ENCODE assay signal across 19 cellular contexts in the genomic region with DNA sequence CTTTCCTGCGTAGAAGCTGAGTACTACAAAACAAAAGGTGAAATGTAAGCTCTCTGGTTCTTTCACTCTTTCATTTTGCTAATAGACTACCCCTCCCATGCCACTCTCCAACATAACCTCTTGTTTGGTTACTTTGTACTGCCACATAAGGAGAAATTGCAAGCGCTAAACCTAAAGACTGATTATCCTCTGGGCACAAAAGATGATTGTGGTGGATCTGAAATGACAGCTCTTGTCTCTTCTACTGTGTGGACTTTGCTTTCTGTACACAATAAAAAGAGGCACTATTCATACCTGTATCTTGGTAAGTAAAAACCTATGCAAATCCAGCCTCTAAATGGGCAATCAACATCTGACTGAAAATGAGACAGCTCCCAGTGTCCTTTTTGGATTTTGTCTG. TPM values are rescaled to one million over a fixed set of nuclear protein-coding genes. Genes with fewer than 3 reads are reported as not detected.
A peak's percentile ranks its signal among the peaks of the same experiment; 100 is the strongest.
DNase-seq lines count a peak whose midpoint lies in the region; ATAC-seq and TF ChIP-seq lines count a peak whose summit lies in the region.
"Had no signal": no experiment of that assay in that cellular context is flagged by ENCODE, and none has a peak within 500 bp of the region (broad histone marks: within the 10 kb centered on the region; RNA-seq: fewer than 3 reads in every experiment).

No MANE protein-coding gene starts in this region.

- no peaks in the 10 kb centered on the region for H3K9me3 Mint-ChIP-seq in naive thymus-derived CD8-positive, alpha-beta T cell

- H3K9me3 ChIP-seq in DOHH2 (ENCODE audit: control insufficient read depth, insufficient read depth, low read length) (no peaks in the 10 kb centered on the region), SU-DHL-6 (ENCODE audit: insufficient read depth, low read length) (no peaks in the 10 kb centered on the region)
- H3K9me3 ChIP-seq: gastrocnemius medialis, MG63, neutrophil, Peyer's patch, thoracic aorta had no signal

- H3K9me2 ChIP-seq in DOHH2 (replicated peaks; ENCODE audit: control insufficient read depth, low read length), result no peaks in the 10 kb centered on the region
- H3K9me2 ChIP-seq in SU-DHL-6 (replicated peaks; ENCODE audit: insufficient read depth, low read length), result no peaks in the 10 kb centered on the region

- peaks cover 30% of the 10 kb centered on the region for H3K36me3 ChIP-seq in DOHH2 (ENCODE audit: control insufficient read depth, low read length)
- H3K36me3 ChIP-seq in SU-DHL-6 (ENCODE audit: low read length), result no peaks in the 10 kb centered on the region
- H3K36me3 ChIP-seq: gastrocnemius medialis, MG63, neutrophil, Peyer's patch, thoracic aorta had no signal

- H3K27me3 ChIP-seq in DOHH2 (ENCODE audit: control insufficient read depth, low read length) (no peaks in the 10 kb centered on the region), SU-DHL-6 (ENCODE audit: low read length) (no peaks in the 10 kb centered on the region)
- H3K27me3 ChIP-seq: MG63, neutrophil, Peyer's patch had no signal

- peaks cover 12 to 89% (median 59%) of the 10 kb centered on the region in 4 donors for H3K4me1 Mint-ChIP-seq in naive thymus-derived CD8-positive, alpha-beta T cell

- H3K27ac ChIP-seq in DOHH2 (ENCODE audit: low read depth, low read length), result peak overlapping the region; percentile 99
- H3K27ac ChIP-seq in SU-DHL-6 (ENCODE audit: low read depth, low read length), result no peak overlapping the region
- H3K27ac ChIP-seq: C4-2B, gastrocnemius medialis, neutrophil, thoracic aorta, VCaP had no signal

- H4K20me1 ChIP-seq in DOHH2 (ENCODE audit: control insufficient read depth, insufficient read depth, low read depth, low read length) (no peaks in the 10 kb centered on the region), SU-DHL-6 (ENCODE audit: low read depth, low read length) (no peaks in the 10 kb centered on the region)

- H3K9ac ChIP-seq in SU-DHL-6 (ENCODE audit: low read length), result no peak overlapping the region

- peak overlapping the region in 7 of 10 donors; percentile 25 to 95 (median 74) for H3K27ac Mint-ChIP-seq in naive thymus-derived CD8-positive, alpha-beta T cell

- peak; percentile 20 for DNase-seq in NCI-H146 (lab: John Stamatoyannopoulos, UW)
- DNase-seq in naive thymus-derived CD8-positive, alpha-beta T cell, result no peak
- no peak for DNase-seq in inferior parietal cortex (ENCODE audit: extremely low spot score)
- no peak for DNase-seq in activated gamma-delta T cell treated with Interleukin-2 at 50 U/mL for 16 hours
- no peak for DNase-seq in OCI-M2 (lab: John Stamatoyannopoulos, UW; ENCODE audit: unreplicated experiment)
- DNase-seq: cortex of kidney; gastrocnemius medialis; mesenchymal stem cell; MG63; NCI-H446; Peyer's patch; right cardiac atrium; stimulated activated CD4-positive, alpha-beta T cell treated with anti-CD3 and anti-CD28 coated beads, Interleukin-2, amount 100 ng/mL, for 24 hours had no signal

- peaks cover 17% of the 10 kb centered on the region for H3F3A ChIP-seq in DOHH2 (ENCODE audit: control insufficient read depth, insufficient read depth)
- peaks cover 13% of the 10 kb centered on the region for H3F3A ChIP-seq in SU-DHL-6 (ENCODE audit: insufficient read depth)

- ATAC-seq in naive thymus-derived CD8-positive, alpha-beta T cell, result no peak
- ATAC-seq: gastrocnemius medialis, right cardiac atrium had no signal

- H3K4me2 ChIP-seq in DOHH2 (ENCODE audit: low read length), result peak overlapping the region; percentile 78
- peak overlapping the region; percentile 24 for H3K4me2 ChIP-seq in SU-DHL-6 (ENCODE audit: low read depth, low read length, poor library complexity, severe bottlenecking)

- no peaks in the 10 kb centered on the region for H3K27me3 Mint-ChIP-seq in naive thymus-derived CD8-positive, alpha-beta T cell

- no peak overlapping the region for H2AFZ ChIP-seq in SU-DHL-6 (ENCODE audit: low read depth, low read length, severe bottlenecking)

- POLR2A ChIA-PET in naive thymus-derived CD8-positive, alpha-beta T cell (lab: Charles Lee), result interaction anchor here (0.6 kb wide), 1 partner anchor 8 kb away, joined by 3 read pairs; no protein-coding TSS in a partner anchor

- H3K4me1 ChIP-seq in DOHH2 (ENCODE audit: control insufficient read depth, low read length), result peaks cover 77% of the 10 kb centered on the region
- H3K4me1 ChIP-seq: gastrocnemius medialis had no signal

- H3K4me3 Mint-ChIP-seq in naive thymus-derived CD8-positive, alpha-beta T cell, result peak overlapping the region in 2 of 10 donors; percentile 7 to 41

- H3K4me3 ChIP-seq in DOHH2 (ENCODE audit: low read length) (peak overlapping the region; percentile 86), SU-DHL-6 (ENCODE audit: insufficient read depth, low read length, poor library complexity, severe bottlenecking) (no peak overlapping the region)
- H3K4me3 ChIP-seq: gastrocnemius medialis, MG63, Peyer's patch, thoracic aorta had no signal

- H3K36me3 Mint-ChIP-seq in naive thymus-derived CD8-positive, alpha-beta T cell, result no peaks in the 10 kb centered on the region

- peaks cover 93% of the 10 kb centered on the region for H3K79me2 ChIP-seq in DOHH2 (ENCODE audit: control insufficient read depth, low read length)
- no peaks in the 10 kb centered on the region for H3K79me2 ChIP-seq in SU-DHL-6 (ENCODE audit: insufficient read depth, low read length)

- TF ChIP-seq CTCF in DOHH2 (IDR thresholded peaks at IDR 0.05; ENCODE audit: low read depth, low read length, poor library complexity, severe bottlenecking), result no peak
- TF ChIP-seq CTCF in SU-DHL-6 (IDR thresholded peaks at IDR 0.05; ENCODE audit: insufficient read depth, low read length, poor library complexity, severe bottlenecking), result no peak

RNA-seq across cellular contexts. Expression of a gene that starts 5.3 kb away (rescaled TPM):
- 10 to 100 TPM; 27.0 to 27.5 TPM for total RNA-seq in naive thymus-derived CD8-positive, alpha-beta T cell
- polyA plus RNA-seq in naive thymus-derived CD8-positive, alpha-beta T cell, result 10 to 100 TPM; 28.1 to 43.2 (median 33.7) TPM
